Comparison of ENCODE assay signal across 1 cellular context in the genomic region with DNA sequence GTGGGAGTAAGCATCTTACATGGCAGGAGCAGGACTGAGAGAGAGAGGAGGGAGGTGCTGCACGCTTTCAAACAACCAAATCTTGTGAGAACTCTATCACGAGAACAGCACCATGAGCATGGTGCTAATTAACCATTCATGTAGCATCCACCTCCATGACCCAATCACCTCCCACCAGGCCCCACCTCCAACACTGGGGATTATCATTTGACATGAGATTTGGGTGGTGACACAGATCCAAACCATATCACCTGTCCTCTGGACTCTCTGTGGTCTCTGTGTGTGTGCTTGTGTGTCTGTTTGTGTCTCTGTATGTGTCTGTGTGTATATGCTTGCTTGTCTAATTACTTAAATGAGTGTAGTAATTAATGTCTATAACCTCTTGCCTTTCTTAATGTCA.
A peak's percentile ranks its signal among the peaks of the same experiment; 100 is the strongest.
TF ChIP-seq lines count a peak whose summit lies in the region.

No MANE protein-coding gene starts in this region.

TF ChIP-seq in GM12878, 131 proteins besides CTCF, POLR2A, EP300 and RAD21 (continued from another document and continues in another):
- TF ChIP-seq REST (IDR thresholded peaks at IDR 0.05; ENCODE audit: low read depth, low read length) (no peak), EED (IDR thresholded peaks at IDR 0.05; ENCODE audit: low read depth) (no peak), NR2C1 (IDR thresholded peaks at IDR 0.05) (no peak), IKZF2 (IDR thresholded peaks at IDR 0.05) (no peak; a peak in 1 of 4 replicates), SPI1 (IDR thresholded peaks at IDR 0.05; ENCODE audit: borderline replicate concordance, insufficient read depth, low read depth, low read length) (no peak), NBN (IDR thresholded peaks at IDR 0.05) (no peak), ZZZ3 (IDR thresholded peaks at IDR 0.05; ENCODE audit: control insufficient read depth, insufficient read length, low read depth) (no peak), FOS (IDR thresholded peaks at IDR 0.05; ENCODE audit: borderline replicate concordance, extremely low read depth, insufficient read length) (no peak), BCL3 (IDR thresholded peaks at IDR 0.05; ENCODE audit: borderline replicate concordance, insufficient read depth, low read depth, low read length, poor library complexity, severe bottlenecking) (no peak), HDGF (IDR thresholded peaks at IDR 0.05) (no peak), TCF12 (IDR thresholded peaks at IDR 0.05; ENCODE audit: low read depth, low read length) (peak; percentile 80), BCL11A (IDR thresholded peaks at IDR 0.05; ENCODE audit: low read depth, low read length) (peak; percentile 48; the same call in 1 of the 2 replicates), MTA2 (IDR thresholded peaks at IDR 0.05; ENCODE audit: low read depth) (peak; percentile 59; the same call in 1 of the 2 replicates), BACH1 (IDR thresholded peaks at IDR 0.05; ENCODE audit: borderline replicate concordance) (no peak), ZNF24 (IDR thresholded peaks at IDR 0.05) (no peak), EZH2 (IDR thresholded peaks at IDR 0.05; ENCODE audit: borderline replicate concordance, control insufficient read depth, low read depth, low read length) (no peak), SMC3 (IDR thresholded peaks at IDR 0.05; ENCODE audit: borderline replicate concordance, low read length) (no peak), KAT2A (conservative IDR thresholded peaks at IDR 0.05; ENCODE audit: control insufficient read depth, low read depth, low read length) (no peak), RFX5 (IDR thresholded peaks at IDR 0.05; ENCODE audit: low read depth, low read length) (no peak), POLR2AphosphoS5 (IDR thresholded peaks at IDR 0.05; ENCODE audit: low read length) (no peak; the same call in 1 of the 2 replicates), JUND (IDR thresholded peaks at IDR 0.05; ENCODE audit: low read depth, low read length) (no peak), SKIL (IDR thresholded peaks at IDR 0.05; ENCODE audit: low read depth, poor library complexity, severe bottlenecking) (no peak), BRCA1 (IDR thresholded peaks at IDR 0.05; ENCODE audit: low read depth, low read length) (no peak), SRF (IDR thresholded peaks at IDR 0.05; ENCODE audit: low read depth in 2 of 2, low read length in 2 of 2) (no peak), ZBTB40 (IDR thresholded peaks at IDR 0.05; ENCODE audit: borderline replicate concordance) (no peak), ZNF274 (IDR thresholded peaks at IDR 0.05; ENCODE audit: insufficient read depth, insufficient read length) (no peak), MAX (IDR thresholded peaks at IDR 0.05; ENCODE audit: low read depth, low read length) (no peak; the same call in 1 of the 2 replicates), YY1 (IDR thresholded peaks at IDR 0.05; ENCODE audit: low read depth, low read length) (no peak), WRNIP1 (IDR thresholded peaks at IDR 0.05; ENCODE audit: borderline replicate concordance, low read depth, low read length) (0 out of 2 replicates have a peak, but pooled peaks have one; percentile 65), CHD4 (IDR thresholded peaks at IDR 0.05) (no peak), CHD2 (IDR thresholded peaks at IDR 0.05; ENCODE audit: borderline replicate concordance, low read depth, low read length) (peak; percentile 63; the same call in 1 of the 2 replicates), DPF2 (IDR thresholded peaks at IDR 0.05) (no peak), POLR2AphosphoS2 (IDR thresholded peaks at IDR 0.05; ENCODE audit: low read depth, low read length) (no peak), TAF1 (IDR thresholded peaks at IDR 0.05; ENCODE audit: borderline replicate concordance, low read depth, low read length) (no peak), CEBPB (IDR thresholded peaks at IDR 0.05; ENCODE audit: borderline replicate concordance in 1 of 2, low read depth in 2 of 2, low read length in 2 of 2) (no peak), ATF7 (IDR thresholded peaks at IDR 0.05; ENCODE audit: low read depth) (no peak; the same call in 1 of the 2 replicates), CBX5 (IDR thresholded peaks at IDR 0.05; ENCODE audit: low read depth) (no peak), POU2F2 (IDR thresholded peaks at IDR 0.05; ENCODE audit: borderline replicate concordance, low read depth, low read length) (peak; percentile 72; the same call in 1 of the 3 replicates), CBFB (IDR thresholded peaks at IDR 0.05; ENCODE audit: low read depth) (no peak), FOXM1 (IDR thresholded peaks at IDR 0.05; ENCODE audit: low read depth, low read length) (no peak), GATAD2B (conservative IDR thresholded peaks at IDR 0.05; ENCODE audit: low read depth) (no peak), ASH2L (IDR thresholded peaks at IDR 0.05; ENCODE audit: borderline replicate concordance, low read depth) (no peak), KLF5 (IDR thresholded peaks at IDR 0.05; ENCODE audit: partially characterized antibody) (no peak), IRF4 (IDR thresholded peaks at IDR 0.05; ENCODE audit: low read depth, low read length) (peak; percentile 60; the same call in 1 of the 2 replicates), JUNB (IDR thresholded peaks at IDR 0.05) (peak; percentile 60), KDM1A (IDR thresholded peaks at IDR 0.05; ENCODE audit: borderline replicate concordance) (no peak), MEF2B (IDR thresholded peaks at IDR 0.05; ENCODE audit: partially characterized antibody, poor library complexity, severe bottlenecking) (no peak), RB1 (IDR thresholded peaks at IDR 0.05; ENCODE audit: borderline replicate concordance) (no peak), NFXL1 (IDR thresholded peaks at IDR 0.05; ENCODE audit: borderline replicate concordance) (no peak), GABPA (IDR thresholded peaks at IDR 0.05; ENCODE audit: low read depth) (no peak), RBBP5 (conservative IDR thresholded peaks at IDR 0.05) (no peak)
- TF ChIP-seq, protein P1, sequence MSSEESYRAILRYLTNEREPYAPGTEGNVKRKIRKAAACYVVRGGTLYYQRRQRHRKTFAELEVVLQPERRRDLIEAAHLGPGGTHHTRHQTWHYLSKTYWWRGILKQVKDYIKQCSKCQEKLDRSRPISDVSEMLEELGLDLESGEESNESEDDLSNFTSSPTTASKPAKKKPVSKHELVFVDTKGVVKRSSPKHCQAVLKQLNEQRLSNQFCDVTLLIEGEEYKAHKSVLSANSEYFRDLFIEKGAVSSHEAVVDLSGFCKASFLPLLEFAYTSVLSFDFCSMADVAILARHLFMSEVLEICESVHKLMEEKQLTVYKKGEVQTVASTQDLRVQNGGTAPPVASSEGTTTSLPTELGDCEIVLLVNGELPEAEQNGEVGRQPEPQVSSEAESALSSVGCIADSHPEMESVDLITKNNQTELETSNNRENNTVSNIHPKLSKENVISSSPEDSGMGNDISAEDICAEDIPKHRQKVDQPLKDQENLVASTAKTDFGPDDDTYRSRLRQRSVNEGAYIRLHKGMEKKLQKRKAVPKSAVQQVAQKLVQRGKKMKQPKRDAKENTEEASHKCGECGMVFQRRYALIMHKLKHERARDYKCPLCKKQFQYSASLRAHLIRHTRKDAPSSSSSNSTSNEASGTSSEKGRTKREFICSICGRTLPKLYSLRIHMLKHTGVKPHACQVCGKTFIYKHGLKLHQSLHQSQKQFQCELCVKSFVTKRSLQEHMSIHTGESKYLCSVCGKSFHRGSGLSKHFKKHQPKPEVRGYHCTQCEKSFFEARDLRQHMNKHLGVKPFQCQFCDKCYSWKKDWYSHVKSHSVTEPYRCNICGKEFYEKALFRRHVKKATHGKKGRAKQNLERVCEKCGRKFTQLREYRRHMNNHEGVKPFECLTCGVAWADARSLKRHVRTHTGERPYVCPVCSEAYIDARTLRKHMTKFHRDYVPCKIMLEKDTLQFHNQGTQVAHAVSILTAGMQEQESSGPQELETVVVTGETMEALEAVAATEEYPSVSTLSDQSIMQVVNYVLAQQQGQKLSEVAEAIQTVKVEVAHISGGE (CRISPR knock-in tag; IDR thresholded peaks at IDR 0.05): no peak
- TF ChIP-seq, protein P2, sequence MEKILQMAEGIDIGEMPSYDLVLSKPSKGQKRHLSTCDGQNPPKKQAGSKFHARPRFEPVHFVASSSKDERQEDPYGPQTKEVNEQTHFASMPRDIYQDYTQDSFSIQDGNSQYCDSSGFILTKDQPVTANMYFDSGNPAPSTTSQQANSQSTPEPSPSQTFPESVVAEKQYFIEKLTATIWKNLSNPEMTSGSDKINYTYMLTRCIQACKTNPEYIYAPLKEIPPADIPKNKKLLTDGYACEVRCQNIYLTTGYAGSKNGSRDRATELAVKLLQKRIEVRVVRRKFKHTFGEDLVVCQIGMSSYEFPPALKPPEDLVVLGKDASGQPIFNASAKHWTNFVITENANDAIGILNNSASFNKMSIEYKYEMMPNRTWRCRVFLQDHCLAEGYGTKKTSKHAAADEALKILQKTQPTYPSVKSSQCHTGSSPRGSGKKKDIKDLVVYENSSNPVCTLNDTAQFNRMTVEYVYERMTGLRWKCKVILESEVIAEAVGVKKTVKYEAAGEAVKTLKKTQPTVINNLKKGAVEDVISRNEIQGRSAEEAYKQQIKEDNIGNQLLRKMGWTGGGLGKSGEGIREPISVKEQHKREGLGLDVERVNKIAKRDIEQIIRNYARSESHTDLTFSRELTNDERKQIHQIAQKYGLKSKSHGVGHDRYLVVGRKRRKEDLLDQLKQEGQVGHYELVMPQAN (conservative IDR thresholded peaks at IDR 0.05): no peak
